Comparison of ENCODE assay signal across 13 cellular contexts in genomic region chr14:54864526-54864925, GRCh38.
"Had no signal": no experiment of that assay in that cellular context is flagged by ENCODE, and none has a peak within 500 bp of the region (broad histone marks: within the 10 kb centered on the region; RNA-seq: fewer than 3 reads in every experiment).

No MANE protein-coding gene starts in this region.

- H3K9me3 ChIP-seq: pancreas, sigmoid colon, stomach, thoracic aorta had no signal

- H3K36me3 ChIP-seq: pancreas, sigmoid colon, thoracic aorta had no signal

- DNase-seq: activated CD4-positive, alpha-beta T cell treated with anti-CD3 and anti-CD28 coated beads for 1 hour; activated CD4-positive, alpha-beta T cell treated with anti-CD3 and anti-CD28 coated beads, Interleukin-2, amount 50 U/mL, for 48 hours; activated naive CD4-positive, alpha-beta T cell treated with anti-CD3 and anti-CD28 coated beads, Interleukin-2, amount 10 ng/mL, durations not matched to agents 7 days and 5 days; head of caudate nucleus; mammary epithelial cell; pancreas; sigmoid colon; stimulated activated CD4-positive, alpha-beta T cell treated with anti-CD3 and anti-CD28 coated beads, Interleukin-1b, Interleukin-23, amount 100 ng/mL, for 48 hours; stomach; T-helper 1 cell; T1000 had no signal

- H3K4me3 ChIP-seq: pancreas, sigmoid colon, stomach, thoracic aorta had no signal

- H3K27me3 ChIP-seq: pancreas, sigmoid colon, stomach had no signal

- H3K27ac ChIP-seq: pancreas, sigmoid colon, thoracic aorta, VCaP had no signal

- H3K4me1 ChIP-seq: pancreas, sigmoid colon had no signal

- ATAC-seq: pancreas had no signal
